Comparison of ENCODE assay signal across 8 cellular contexts in genomic region chr15:72319985-72320671, GRCh38. TPM values are rescaled to one million over a fixed set of nuclear protein-coding genes. Genes with fewer than 3 reads are reported as not detected.
A peak's percentile ranks its signal among the peaks of the same experiment; 100 is the strongest.
DNase-seq lines count a peak whose midpoint lies in the region; TF ChIP-seq lines count a peak whose summit lies in the region.

Gene CELF6 (minus strand): TSS chr15:72320157. CDS start chr15:72319874, 283 bp downstream.

- H3K9me3 Mint-ChIP-seq in endodermal cell, result peaks cover 14% of the 10 kb centered on the region

- H3K4me1 ChIP-seq in NT2/D1 (ENCODE audit: insufficient read depth, insufficient read length), result no peaks in the 10 kb centered on the region
- no peaks in the 10 kb centered on the region for H3K4me1 ChIP-seq in endodermal cell (ENCODE audit: control insufficient read depth, insufficient read depth, low read length)

- H3K27ac Mint-ChIP-seq in endodermal cell, result peak within 1 kb of the TSS; percentile 89

- H3K4me1 Mint-ChIP-seq in endodermal cell, result peaks cover 4% of the 10 kb centered on the region

- no peak for TF ChIP-seq CTCF in endodermal cell (conservative IDR thresholded peaks at IDR 0.05)

- H3K4me3 ChIP-seq in NT2/D1 (ENCODE audit: insufficient read length, low read depth) (peak within 1 kb of the TSS; percentile 86), endodermal cell (ENCODE audit: low read length) (peak within 1 kb of the TSS; percentile 82)

- DNase-seq in DMS 273 (lab: John Stamatoyannopoulos, UW; ENCODE audit: unreplicated experiment) (peak; percentile 87), DMS 273 treated with DMSO at 0.1 percent for 48 hours (lab: John Stamatoyannopoulos, UW) (no peak), HK-2 (ENCODE audit: unreplicated experiment) (peak; percentile 76), NT2/D1 (ENCODE audit: low read depth, low spot score) (peak; percentile 89), activated T-cell treated with anti-CD3 and anti-CD28 coated beads for 1 hour (ENCODE audit: low read depth) (peak; percentile 51), endodermal cell (peak; percentile 99), middle frontal gyrus (ENCODE audit: extremely low spot score, low spot score) (peak; percentile 56)
- DNase-seq in stimulated activated CD8-positive, alpha-beta memory T cell treated with anti-CD3 and anti-CD28 coated beads, Interleukin-15, amount 100 ng/mL, for 4 hours (ENCODE audit: low read depth in 2 of 2), result peak; percentile 66

- WGBS in endodermal cell (ENCODE audit: insufficient coverage in 1 of 2, insufficient read length in 1 of 2), 2 experiments, result 1% methylated on average over 53 of the region's 58 CpGs; no CpG with 5 or more reads in 1 of the 2 experiments

- peak within 1 kb of the TSS; percentile 12 for H3K27ac ChIP-seq in endodermal cell (ENCODE audit: low read depth, low read length)

- H3K9ac ChIP-seq in NT2/D1 (ENCODE audit: insufficient read length, low read depth) (peak within 1 kb of the TSS; percentile 72), endodermal cell (ENCODE audit: extremely low read depth, low read length, poor library complexity, severe bottlenecking) (peak within 1 kb of the TSS; percentile 31)

- H3K27me3 ChIP-seq in NT2/D1 (ENCODE audit: insufficient read depth, insufficient read length) (peaks cover 47% of the 10 kb centered on the region), endodermal cell (ENCODE audit: control insufficient read depth, insufficient read depth, low read length, poor library complexity, severe bottlenecking) (peaks cover 44% of the 10 kb centered on the region)

- H3K4me3 Mint-ChIP-seq in endodermal cell, result peak within 1 kb of the TSS; percentile 68

- peaks cover 7% of the 10 kb centered on the region for H3K36me3 Mint-ChIP-seq in endodermal cell (ENCODE audit: low read depth)

- H3K36me3 ChIP-seq in NT2/D1 (ENCODE audit: insufficient read depth, insufficient read length, low read length) (no peaks in the 10 kb centered on the region), endodermal cell (ENCODE audit: control insufficient read depth, insufficient read depth, low read length) (no peaks in the 10 kb centered on the region)

- peaks cover 53% of the 10 kb centered on the region for H3K27me3 Mint-ChIP-seq in endodermal cell (ENCODE audit: insufficient read depth)

- H3K9me3 ChIP-seq in NT2/D1 (ENCODE audit: insufficient read depth, low read length) (peaks cover 4% of the 10 kb centered on the region; the same call in 1 of the 2 replicates), endodermal cell (ENCODE audit: control insufficient read depth, low read length) (peaks cover 15% of the 10 kb centered on the region)

RNA-seq across cellular contexts. Expression of gene CELF6, which starts in this region (rescaled TPM):
- total RNA-seq in endodermal cell, result under 1 TPM; 0.46 to 0.62 TPM
- 1.5 TPM for polyA plus RNA-seq in endodermal cell (2013, experiment 1 of 2)
- 1.4 TPM for polyA plus RNA-seq in endodermal cell (2013, experiment 2 of 2)
